14 cellular contexts compared by ENCODE assay signal in the genomic region with DNA sequence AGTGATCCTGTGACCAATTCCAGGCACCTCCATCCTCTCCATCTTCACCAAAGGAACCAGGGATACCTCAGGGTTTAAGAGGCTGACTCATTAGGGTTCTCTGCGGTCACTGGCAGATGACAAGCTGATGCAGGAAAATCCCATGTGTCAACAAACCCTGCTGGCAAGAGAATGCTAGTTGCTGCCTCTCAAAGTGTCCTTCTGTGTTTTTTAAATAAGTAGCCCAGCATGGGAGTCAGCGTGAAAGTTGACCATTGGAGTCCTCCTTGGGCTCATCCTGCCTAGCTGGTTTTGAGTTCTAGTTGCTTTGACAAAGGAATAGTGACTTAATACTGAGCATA.
DNase-seq lines count a peak whose midpoint lies in the region; ATAC-seq and TF ChIP-seq lines count a peak whose summit lies in the region.
"Had no signal": no experiment of that assay in that cellular context is flagged by ENCODE, and none has a peak within 500 bp of the region (broad histone marks: within the 10 kb centered on the region; RNA-seq: fewer than 3 reads in every experiment).

No MANE protein-coding gene starts in this region.

- H3K9ac ChIP-seq in HUES48 (ENCODE audit: low read depth, low read length) (no peak overlapping the region), mammary epithelial cell (ENCODE audit: insufficient read depth, low read length) (no peak overlapping the region)

- H4K20me1 ChIP-seq in mammary epithelial cell (ENCODE audit: insufficient read depth, low read length): no peaks in the 10 kb centered on the region

- DNase-seq in AG10803 (ENCODE audit: low read depth): peak; percentile 81
- peak; percentile 94 for DNase-seq in mammary epithelial cell
- no peak for DNase-seq in mucosa of descending colon
- DNase-seq in body of pancreas: no peak
- DNase-seq in activated naive CD4-positive, alpha-beta T cell treated with anti-CD3 and anti-CD28 coated beads, Interleukin-2, amount 50 U/mL, for 16 hours: no peak
- DNase-seq in NCI-H526 (lab: John Stamatoyannopoulos, UW): no peak
- DNase-seq in amniotic stem cell (lab: John Stamatoyannopoulos, UW): no peak
- DNase-seq: activated naive CD4-positive, alpha-beta T cell treated with anti-CD3 and anti-CD28 coated beads, Interleukin-2, amount 10 ng/mL, durations not matched to agents 7 days and 5 days; BE2C; GF-D8; NCI-H146; posterior cingulate gyrus had no signal

- H3K9me3 ChIP-seq in HUES48 (ENCODE audit: control insufficient read depth, insufficient read depth, low read length) (no peaks in the 10 kb centered on the region), mammary epithelial cell (replicated peaks; ENCODE audit: insufficient read depth, low read length) (no peaks in the 10 kb centered on the region), mucosa of descending colon (no peaks in the 10 kb centered on the region), body of pancreas (no peaks in the 10 kb centered on the region)
- H3K9me3 ChIP-seq: BE2C had no signal

- H3K27me3 ChIP-seq in HUES48 (ENCODE audit: control insufficient read depth, insufficient read depth, low read length) (0 out of 2 replicates have a peak, but pooled peaks cover 4% of the 10 kb centered on the region), mammary epithelial cell (ENCODE audit: insufficient read depth, low read length) (no peaks in the 10 kb centered on the region), body of pancreas (no peaks in the 10 kb centered on the region)
- H3K27me3 ChIP-seq: BE2C had no signal

- BruUV-seq in mammary epithelial cell (replicated peaks; lab: Mats Ljungman, UMichigan): no TSS peak

- peak overlapping the region; percentile 26 for H3K27ac ChIP-seq in HUES48 (ENCODE audit: low read depth, low read length)
- H3K27ac ChIP-seq in mammary epithelial cell (ENCODE audit: insufficient read depth, low read depth, low read length): peak overlapping the region; percentile 7
- H3K27ac ChIP-seq in body of pancreas: no peak overlapping the region

- H3K79me2 ChIP-seq in mammary epithelial cell (ENCODE audit: insufficient read depth, low read length): no peaks in the 10 kb centered on the region

- peak overlapping the region; percentile 17 for H3K4me2 ChIP-seq in mammary epithelial cell (ENCODE audit: insufficient read depth, low read depth, low read length)

- intact Hi-C loops in mammary epithelial cell (cut with micrococcal nuclease): loop anchor here (2.0 to 5.0 kb wide), 2 partner anchors 113 to 522 kb away; a partner anchor contains a TSS
- intact Hi-C loops in mucosa of descending colon (cut with DNase I, micrococcal nuclease): no loop called here
- intact Hi-C loops in body of pancreas (cut with DNase I): no loop called here

- peaks cover 8% of the 10 kb centered on the region for H3K4me1 ChIP-seq in HUES48 (ENCODE audit: control insufficient read depth, insufficient read depth, low read length)
- H3K4me1 ChIP-seq in mammary epithelial cell (ENCODE audit: insufficient read depth, low read length): peaks cover 33% of the 10 kb centered on the region
- H3K4me1 ChIP-seq in mucosa of descending colon (ENCODE audit: low read depth): peaks cover 2% of the 10 kb centered on the region
- H3K4me1 ChIP-seq in body of pancreas: no peaks in the 10 kb centered on the region

- ATAC-seq in mucosa of descending colon (peak; percentile 19), body of pancreas (no peak)
- ATAC-seq: HepG2 had no signal

- 3% methylated on average over 2 of the region's 2 CpGs for WGBS in mammary epithelial cell (ENCODE audit: low coverage, missing lambda C conversion rate)
- 74 to 92% methylated on average over 2 of the region's 2 CpGs for WGBS in body of pancreas, 2 donors

- TF ChIP-seq CTCF in AG10803 (conservative IDR thresholded peaks at IDR 0.05; ENCODE audit: low read length) (no peak; the same call in 1 of the 2 replicates), mammary epithelial cell (conservative IDR thresholded peaks at IDR 0.05 in 1 of 2, IDR thresholded peaks at IDR 0.05 in 1 of 2; ENCODE audit: extremely low read depth in 1 of 2, insufficient read depth in 1 of 2, low read depth in 1 of 2, low read length in 2 of 2) (peak in 1 of 2 donors; percentile 25), mucosa of descending colon (IDR thresholded peaks at IDR 0.05) (no peak), body of pancreas (IDR thresholded peaks at IDR 0.05) (no peak)

- in situ Hi-C loops in mammary epithelial cell (cut with MboI; ENCODE audit: low sequenced_read_pairs in 2 of 2): no loop called here

- no peak for TF ChIP-seq POLR2A in body of pancreas (IDR thresholded peaks at IDR 0.05)

- H3K4me3 ChIP-seq in AG10803 (ENCODE audit: low read length): no peak overlapping the region
- H3K4me3 ChIP-seq in HUES48 (ENCODE audit: low read depth, low read length): no peak overlapping the region
- no peak overlapping the region for H3K4me3 ChIP-seq in mammary epithelial cell (replicated peaks in 1 of 3; ENCODE audit: insufficient read depth in 1 of 3, low read depth in 2 of 3, low read length in 3 of 3)
- H3K4me3 ChIP-seq in mucosa of descending colon: no peak overlapping the region
- H3K4me3 ChIP-seq in body of pancreas: no peak overlapping the region

- H3K36me3 ChIP-seq in HUES48 (ENCODE audit: control insufficient read depth, insufficient read depth, low read length) (no peaks in the 10 kb centered on the region), mammary epithelial cell (ENCODE audit: insufficient read depth, low read length) (no peaks in the 10 kb centered on the region), mucosa of descending colon (ENCODE audit: low read depth) (no peaks in the 10 kb centered on the region), body of pancreas (replicated peaks in 1 of 2; ENCODE audit: insufficient read depth in 1 of 2, low read depth in 2 of 2) (no peaks in the 10 kb centered on the region)
- H3K36me3 ChIP-seq: BE2C had no signal

- dilution Hi-C loops in mammary epithelial cell (cut with HindIII; ENCODE audit: low sequenced_read_pairs): no loop called here

- no peak overlapping the region for H2AFZ ChIP-seq in mammary epithelial cell (ENCODE audit: low read depth, low read length)

- CTCF ChIA-PET in mammary epithelial cell (lab: Charles Lee; ENCODE audit: low non-redundant PET): no interaction called here

Comparison
In these comparisons a context has a peak if more than half of its experiments do, and no peak if none do; other contexts are left out.
1. DNase-seq: peak in AG10803 (single experiment) and mammary epithelial cell (single experiment); none in mucosa of descending colon (0 of 3), body of pancreas (0 of 4), activated naive CD4-positive, alpha-beta T cell treated with anti-CD3 and anti-CD28 coated beads, Interleukin-2, amount 50 U/mL, for 16 hours (single experiment), NCI-H526 (0 of 2) and amniotic stem cell (single experiment).
2. H3K27ac ChIP-seq: peak in HUES48 (single experiment) and mammary epithelial cell (single experiment); none in body of pancreas (0 of 4).